In genomic region chr20:33668087-33668790, GRCh38 we compare ENCODE assay signal across 8 cellular contexts. TPM values are rescaled to one million over a fixed set of nuclear protein-coding genes. Genes with fewer than 3 reads are reported as not detected.
DNase-seq lines count a peak whose midpoint lies in the region; ATAC-seq and TF ChIP-seq lines count a peak whose summit lies in the region.

No MANE protein-coding gene starts in this region.

- no peaks in the 10 kb centered on the region for H3K9me3 Mint-ChIP-seq in naive thymus-derived CD8-positive, alpha-beta T cell

- peak; percentile 39 for ATAC-seq in HG02763 (IDR thresholded peaks at IDR 0.05; ENCODE audit: unreplicated experiment)
- ATAC-seq in naive thymus-derived CD8-positive, alpha-beta T cell, result peak; percentile 58 to 67

- H3K27ac ChIP-seq in substantia nigra (ENCODE audit: low read depth, low read length, poor library complexity, severe bottlenecking), result peak overlapping the region; percentile 75

- peaks cover 19 to 49% (median 35%) of the 10 kb centered on the region in 4 donors for H3K4me1 Mint-ChIP-seq in naive thymus-derived CD8-positive, alpha-beta T cell

- TF ChIP-seq CTCF in GM10248 (IDR thresholded peaks at IDR 0.05; ENCODE audit: control extremely low read depth, extremely low read depth, low read depth, missing control alignments), result peak; percentile 85

- no peaks in the 10 kb centered on the region for H3K27me3 Mint-ChIP-seq in naive thymus-derived CD8-positive, alpha-beta T cell

- H3K36me3 Mint-ChIP-seq in naive thymus-derived CD8-positive, alpha-beta T cell, result peaks cover 0 to 2% (median 0%) of the 10 kb centered on the region in 3 donors

- POLR2A ChIA-PET in GM10248 (lab: Yijun Ruan, JAX), result no interaction called here
- POLR2A ChIA-PET in naive thymus-derived CD8-positive, alpha-beta T cell (lab: Charles Lee), result interaction anchor here (0.6 to 3.3 kb wide), 21 partner anchors 11 to 441 kb away, joined by 3 to 21 read pairs (median 7); partner anchors contain the start of genes CBFA2T2, E2F1, PXMP4 and SNTA1

- peak overlapping the region in 5 of 10 donors; percentile 3 to 81 (median 43) for H3K27ac Mint-ChIP-seq in naive thymus-derived CD8-positive, alpha-beta T cell

- CTCF ChIA-PET in GM10248 (lab: Yijun Ruan, JAX), result interaction anchor here (0.7 to 5.6 kb wide), 30 partner anchors 9 to 269 kb away, joined by 3 to 61 read pairs (median 4); partner anchors contain the start of genes CBFA2T2, CDK5RAP1 and SNTA1

- peak overlapping the region; percentile 30 to 98 (median 78) for H3K4me3 Mint-ChIP-seq in naive thymus-derived CD8-positive, alpha-beta T cell

- peak; percentile 86 for DNase-seq in GM10248 (ENCODE audit: extremely low spot score)
- peak; percentile 66 for DNase-seq in T-helper 9 cell
- peak; percentile 55 for DNase-seq in effector CD8-positive, alpha-beta T cell (lab: John Stamatoyannopoulos, UW)
- peak in 5 of 10 donors; percentile 62 to 84 (median 73) for DNase-seq in naive thymus-derived CD8-positive, alpha-beta T cell
- peak in 12 of 49 donors; percentile 35 to 74 (median 58) for DNase-seq in substantia nigra (lab: John Stamatoyannopoulos, UW)
- no peak for DNase-seq in NCI-H526 treated with DMSO at 0.1 percent for 48 hours (lab: John Stamatoyannopoulos, UW)
- DNase-seq in DMS153 (lab: John Stamatoyannopoulos, UW), result no peak

RNA-seq across cellular contexts. Expression of gene ACTL10, which starts 1.5 kb away (rescaled TPM):
- 1 to 10 TPM; 3.7 to 4.5 TPM for total RNA-seq in naive thymus-derived CD8-positive, alpha-beta T cell
- polyA plus RNA-seq in naive thymus-derived CD8-positive, alpha-beta T cell, result 1 to 10 TPM; 1.8 to 3.2 (median 1.9) TPM

RNA-seq across cellular contexts. Expression of gene NECAB3, which starts 6.0 kb away (rescaled TPM):
- total RNA-seq in naive thymus-derived CD8-positive, alpha-beta T cell, result 10 to 100 TPM; 10.8 to 12.8 TPM
- 1 to 10 TPM; 1.1 to 1.8 (median 1.4) TPM for polyA plus RNA-seq in naive thymus-derived CD8-positive, alpha-beta T cell

RNA-seq across cellular contexts. Expression of gene C20orf144, which starts 6.1 kb away (rescaled TPM):
- total RNA-seq in naive thymus-derived CD8-positive, alpha-beta T cell, result under 1 TPM; 0.38 to 0.47 TPM
- not detected for polyA plus RNA-seq in naive thymus-derived CD8-positive, alpha-beta T cell

RNA-seq across cellular contexts. Expression of gene E2F1, which starts 17.9 kb away (rescaled TPM):
- total RNA-seq in naive thymus-derived CD8-positive, alpha-beta T cell, result 1 to 10 TPM; 1.3 to 1.4 TPM
- polyA plus RNA-seq in naive thymus-derived CD8-positive, alpha-beta T cell, result under 1 TPM; 0.19 to 0.49 (median 0.34) TPM

RNA-seq across cellular contexts. Expression of gene PXMP4, which starts 51.9 kb away (rescaled TPM):
- total RNA-seq in naive thymus-derived CD8-positive, alpha-beta T cell, result 10 to 100 TPM; 10.7 to 12.1 TPM
- polyA plus RNA-seq in naive thymus-derived CD8-positive, alpha-beta T cell, result 10 to 100 TPM in 2 of 3 donors, 1 to 10 TPM in 1; 8.9 to 16.1 (median 16.0) TPM

Comparison
In these comparisons a context has a peak if more than half of its experiments do, and no peak if none do; other contexts are left out.
1. DNase-seq: peak in GM10248 (single experiment), T-helper 9 cell (single experiment) and effector CD8-positive, alpha-beta T cell (single experiment); none in NCI-H526 treated with DMSO at 0.1 percent for 48 hours (single experiment) and DMS153 (single experiment).